Comparison of ENCODE assay signal across 1 cellular context in the genomic region with DNA sequence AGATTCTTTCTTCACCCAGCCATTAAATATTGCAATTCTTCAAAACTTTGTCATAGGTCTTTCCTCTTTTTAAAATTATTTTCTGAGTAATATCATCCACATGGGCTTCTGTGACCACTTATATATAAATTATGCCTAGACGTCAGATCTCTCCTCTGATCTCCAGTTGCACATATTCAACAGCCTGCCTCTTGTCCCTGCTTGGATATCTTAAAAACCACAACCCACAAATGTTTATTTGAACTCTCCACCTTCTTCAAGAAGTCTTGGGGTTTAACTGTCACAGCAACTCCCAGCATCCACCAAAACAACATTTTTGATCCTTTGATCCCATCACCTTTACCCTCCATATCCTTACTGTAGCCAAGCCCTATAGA.
TF ChIP-seq lines count a peak whose summit lies in the region.

No MANE protein-coding gene starts in this region.

TF ChIP-seq in IMR-90, 13 proteins besides CTCF, POLR2A, EP300 and RAD21 (continued from another document):
- TF ChIP-seq NFE2L2 (IDR thresholded peaks at IDR 0.05; ENCODE audit: low read depth, low read length), result no peak
- TF ChIP-seq, protein P1, sequence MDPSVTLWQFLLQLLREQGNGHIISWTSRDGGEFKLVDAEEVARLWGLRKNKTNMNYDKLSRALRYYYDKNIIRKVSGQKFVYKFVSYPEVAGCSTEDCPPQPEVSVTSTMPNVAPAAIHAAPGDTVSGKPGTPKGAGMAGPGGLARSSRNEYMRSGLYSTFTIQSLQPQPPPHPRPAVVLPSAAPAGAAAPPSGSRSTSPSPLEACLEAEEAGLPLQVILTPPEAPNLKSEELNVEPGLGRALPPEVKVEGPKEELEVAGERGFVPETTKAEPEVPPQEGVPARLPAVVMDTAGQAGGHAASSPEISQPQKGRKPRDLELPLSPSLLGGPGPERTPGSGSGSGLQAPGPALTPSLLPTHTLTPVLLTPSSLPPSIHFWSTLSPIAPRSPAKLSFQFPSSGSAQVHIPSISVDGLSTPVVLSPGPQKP (IDR thresholded peaks at IDR 0.05; ENCODE audit: borderline replicate concordance, low read depth, low read length), result no peak
- TF ChIP-seq, protein P2, sequence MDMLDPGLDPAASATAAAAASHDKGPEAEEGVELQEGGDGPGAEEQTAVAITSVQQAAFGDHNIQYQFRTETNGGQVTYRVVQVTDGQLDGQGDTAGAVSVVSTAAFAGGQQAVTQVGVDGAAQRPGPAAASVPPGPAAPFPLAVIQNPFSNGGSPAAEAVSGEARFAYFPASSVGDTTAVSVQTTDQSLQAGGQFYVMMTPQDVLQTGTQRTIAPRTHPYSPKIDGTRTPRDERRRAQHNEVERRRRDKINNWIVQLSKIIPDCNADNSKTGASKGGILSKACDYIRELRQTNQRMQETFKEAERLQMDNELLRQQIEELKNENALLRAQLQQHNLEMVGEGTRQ (IDR thresholded peaks at IDR 0.05; ENCODE audit: low read depth, low read length), result no peak
- TF ChIP-seq CEBPB (IDR thresholded peaks at IDR 0.05; ENCODE audit: low read depth, low read length), result no peak
- TF ChIP-seq SMC3 (IDR thresholded peaks at IDR 0.05; ENCODE audit: low read depth, low read length), result no peak
- TF ChIP-seq FOS (IDR thresholded peaks at IDR 0.05; ENCODE audit: low read depth, low read length), result no peak
- TF ChIP-seq MAZ (IDR thresholded peaks at IDR 0.05; ENCODE audit: borderline replicate concordance, low read depth, low read length), result no peak
- no peak for TF ChIP-seq MXI1 (IDR thresholded peaks at IDR 0.05; ENCODE audit: borderline replicate concordance, low read depth, low read length)
- no peak for TF ChIP-seq BHLHE40 (IDR thresholded peaks at IDR 0.05; ENCODE audit: low read depth, low read length)
- TF ChIP-seq MAFK (IDR thresholded peaks at IDR 0.05; ENCODE audit: low read depth, low read length), result no peak
- no peak for TF ChIP-seq RFX5 (IDR thresholded peaks at IDR 0.05; ENCODE audit: low read depth, low read length)
- no peak for TF ChIP-seq RCOR1 (IDR thresholded peaks at IDR 0.05; ENCODE audit: insufficient replicate concordance, low read length)
